In genomic region chr7:72879737-72880215, GRCh38 we compare ENCODE assay signal across 8 cellular contexts. TPM values are rescaled to one million over a fixed set of nuclear protein-coding genes. Genes with fewer than 3 reads are reported as not detected.
DNase-seq lines count a peak whose midpoint lies in the region; ATAC-seq and TF ChIP-seq lines count a peak whose summit lies in the region.
"Not testable (repeated sequence)": the region's sequence is repeated elsewhere in the genome, so short reads cannot be mapped to it uniquely, and the experiment has no call there.

No MANE protein-coding gene starts in this region.

- H3K9me3 ChIP-seq in H9 (ENCODE audit: control insufficient read depth, low read depth, low read length); heart right ventricle; neuron (ENCODE audit: low read length): not testable (repeated sequence)

- TF ChIP-seq CTCF in H9 (conservative IDR thresholded peaks at IDR 0.05); activated B cell treated with CpG ODN at 0.5 μM for 24 hours (IDR thresholded peaks at IDR 0.05); brain (conservative IDR thresholded peaks at IDR 0.05); heart right ventricle (IDR thresholded peaks at IDR 0.05): not testable (repeated sequence)

- not testable (repeated sequence) for H3K79me2 ChIP-seq in H9 (ENCODE audit: insufficient read depth, low read length)

- not testable (repeated sequence) for H2BK120ac ChIP-seq in H9 (ENCODE audit: low read depth, low read length, poor library complexity, severe bottlenecking)

- not testable (repeated sequence) for H2BK20ac ChIP-seq in H9 (ENCODE audit: low read depth, low read length, poor library complexity, severe bottlenecking)

- H3K14ac ChIP-seq in H9 (ENCODE audit: insufficient read depth, low read length) = not testable (repeated sequence)

- peak overlapping the region; percentile 69 for H3K4me2 ChIP-seq in H9 (ENCODE audit: insufficient read depth, insufficient read length, low read length)

- H2BK5ac ChIP-seq in H9 (ENCODE audit: insufficient read length, low read length) = not testable (repeated sequence)

- peak overlapping the region; percentile 97 to 98 for H3K4me3 Mint-ChIP-seq in H9
- peak overlapping the region; percentile 95 for H3K4me3 Mint-ChIP-seq in activated B cell treated with CpG ODN at 0.5 μM for 24 hours
- H3K4me3 Mint-ChIP-seq in brain = peak overlapping the region; percentile 95 to 99 (median 98)
- H3K4me3 Mint-ChIP-seq in stimulated activated naive B cell treated with anti-CD40 and anti-IgM and Interleukin-4, amounts not matched to agents 10 μg/mL and 1 μg/mL and 100 μg/mL, for 72 hours = peak overlapping the region; percentile 96 to 98

- H3K27me3 ChIP-seq in H9 (ENCODE audit: insufficient read depth, low read length); heart right ventricle; neuron (ENCODE audit: insufficient read depth, low read length): not testable (repeated sequence)

- no CpG with 5 or more reads among the region's 35 CpGs for WGBS in H9 (ENCODE audit: extremely low coverage, insufficient read length, low lambda C conversion rate)
- WGBS in heart right ventricle, 2 donors = 1% methylated on average over 12 to 35 of the region's 35 CpGs

- H4K5ac ChIP-seq in H9 (ENCODE audit: insufficient read length, low read depth, low read length) = not testable (repeated sequence)

- not testable (repeated sequence) for H3K56ac ChIP-seq in H9 (ENCODE audit: insufficient read length, low read depth, low read length)

- ATAC-seq in activated B cell treated with CpG ODN at 0.5 μM for 24 hours (ENCODE audit: low read depth) (peak; percentile 3), heart right ventricle (peak in 6 of 8 donors; percentile 39 to 59 (median 50))
- peak; percentile 19 to 22 for ATAC-seq in stimulated activated naive B cell treated with anti-CD40 and anti-IgM and Interleukin-4, amounts not matched to agents 10 μg/mL and 1 μg/mL and 100 μg/mL, for 72 hours (replicated peaks)

- POLR2A ChIA-PET in activated B cell treated with CpG ODN at 0.5 μM for 24 hours (lab: Charles Lee) = interaction anchor here (0.6 kb wide), 1 partner anchor 50 kb away, joined by 4 read pairs; no protein-coding TSS in a partner anchor

- H3K27ac Mint-ChIP-seq in H9 (peak overlapping the region; percentile 72 to 94 (median 86); a peak in 4 of 7 replicates), activated B cell treated with CpG ODN at 0.5 μM for 24 hours (peak overlapping the region; percentile 89), brain (peak overlapping the region; percentile 91 to 98 (median 97))
- H3K27ac Mint-ChIP-seq in stimulated activated naive B cell treated with anti-CD40 and anti-IgM and Interleukin-4, amounts not matched to agents 10 μg/mL and 1 μg/mL and 100 μg/mL, for 72 hours = peak overlapping the region; percentile 95

- H2AK5ac ChIP-seq in H9 (ENCODE audit: insufficient read length, low read length) = not testable (repeated sequence)

- H3K9ac ChIP-seq in H9 (ENCODE audit: extremely low read depth, insufficient read length, low read length) = peak overlapping the region; percentile 78

- H4K8ac ChIP-seq in H9 (replicated peaks; ENCODE audit: insufficient read length, low read depth, low read length) = not testable (repeated sequence)

- H3K36me3 Mint-ChIP-seq in H9 (ENCODE audit: insufficient read depth in 1 of 3, low read depth in 3 of 3) = peaks cover 17 to 20% (median 19%) of the 10 kb centered on the region in 3 experiments; a peak in 6 of 7 replicates
- peaks cover 15% of the 10 kb centered on the region for H3K36me3 Mint-ChIP-seq in activated B cell treated with CpG ODN at 0.5 μM for 24 hours (ENCODE audit: low read depth)
- H3K36me3 Mint-ChIP-seq in brain = peaks cover 27% of the 10 kb centered on the region
- peaks cover 5 to 10% of the 10 kb centered on the region in 2 donors for H3K36me3 Mint-ChIP-seq in stimulated activated naive B cell treated with anti-CD40 and anti-IgM and Interleukin-4, amounts not matched to agents 10 μg/mL and 1 μg/mL and 100 μg/mL, for 72 hours

- H3K9me3 Mint-ChIP-seq in H9; activated B cell treated with CpG ODN at 0.5 μM for 24 hours; brain; stimulated activated naive B cell treated with anti-CD40 and anti-IgM and Interleukin-4, amounts not matched to agents 10 μg/mL and 1 μg/mL and 100 μg/mL, for 72 hours: not testable (repeated sequence)

- not testable (repeated sequence) for H3K4me1 ChIP-seq in H9 (ENCODE audit: insufficient read depth, low read length); neuron (ENCODE audit: insufficient read depth, low read length)
- H3K4me1 ChIP-seq in heart right ventricle = peaks cover 0 to 18% (median 4%) of the 10 kb centered on the region in 9 donors

- not testable (repeated sequence) for H3K79me1 ChIP-seq in H9 (ENCODE audit: insufficient read depth, low read depth, low read length, poor library complexity, severe bottlenecking)

- H4K91ac ChIP-seq in H9 (ENCODE audit: insufficient read length, low read depth, low read length) = not testable (repeated sequence)

- not testable (repeated sequence) for H3K4me1 Mint-ChIP-seq in H9; stimulated activated naive B cell treated with anti-CD40 and anti-IgM and Interleukin-4, amounts not matched to agents 10 μg/mL and 1 μg/mL and 100 μg/mL, for 72 hours
- H3K4me1 Mint-ChIP-seq in activated B cell treated with CpG ODN at 0.5 μM for 24 hours (peaks cover 12% of the 10 kb centered on the region), brain (peaks cover 22% of the 10 kb centered on the region)

- not testable (repeated sequence) for H3K27ac ChIP-seq in H9 (ENCODE audit: insufficient read length, low read depth, low read length)
- H3K27ac ChIP-seq in heart right ventricle = peak overlapping the region; percentile 83 to 97 (median 94)

- H3K4me3 ChIP-seq in heart right ventricle (peak overlapping the region; percentile 63 to 91 (median 77)), neuron (ENCODE audit: low read length) (peak overlapping the region; percentile 58)

- not testable (repeated sequence) for H3K27me3 Mint-ChIP-seq in H9 (ENCODE audit: low read depth); activated B cell treated with CpG ODN at 0.5 μM for 24 hours; brain; stimulated activated naive B cell treated with anti-CD40 and anti-IgM and Interleukin-4, amounts not matched to agents 10 μg/mL and 1 μg/mL and 100 μg/mL, for 72 hours

- H3K23me2 ChIP-seq in H9 (ENCODE audit: insufficient read length, low read depth, low read length, poor library complexity, severe bottlenecking) = not testable (repeated sequence)

- not testable (repeated sequence) for H3K4ac ChIP-seq in H9 (ENCODE audit: low read depth, low read length)

- intact Hi-C loops in activated B cell treated with CpG ODN at 0.5 μM for 24 hours (cut with micrococcal nuclease); heart right ventricle (cut with DNase I): not testable (repeated sequence)

- H2BK15ac ChIP-seq in H9 (ENCODE audit: low read depth, low read length) = not testable (repeated sequence)

- peaks cover 0 to 23% (median 3%) of the 10 kb centered on the region in 9 donors for H3K36me3 ChIP-seq in heart right ventricle
- H3K36me3 ChIP-seq in neuron (ENCODE audit: insufficient read depth, low read length) = not testable (repeated sequence)

- H2AFZ ChIP-seq in H9 (ENCODE audit: low read length); neuron (ENCODE audit: low read depth, low read length): not testable (repeated sequence)

- H3K23ac ChIP-seq in H9 (ENCODE audit: insufficient read length, low read depth, low read length) = not testable (repeated sequence)

- H3K18ac ChIP-seq in H9 (ENCODE audit: insufficient read length, low read depth, low read length) = not testable (repeated sequence)

- not testable (repeated sequence) for H4K20me1 ChIP-seq in H9 (ENCODE audit: control insufficient read depth, insufficient read depth, insufficient read length)

- H2BK12ac ChIP-seq in H9 (ENCODE audit: insufficient read length, low read depth, low read length) = not testable (repeated sequence)

- CTCF ChIA-PET in activated B cell treated with CpG ODN at 0.5 μM for 24 hours (lab: Charles Lee) = not testable (repeated sequence)

- H3T11ph ChIP-seq in H9 (ENCODE audit: low read length) = not testable (repeated sequence)

- DNase-seq in COLO668 (lab: John Stamatoyannopoulos, UW; ENCODE audit: unreplicated experiment) (peak; percentile 40), H9 (peak; percentile 36), NCI-H2227 treated with DMSO at 0.1 percent for 48 hours (lab: John Stamatoyannopoulos, UW) (peak; percentile 19), activated B cell treated with CpG ODN at 0.5 μM for 24 hours (peak; percentile 34), heart right ventricle (peak; percentile 48 to 62)
- DNase-seq in stimulated activated naive B cell treated with anti-CD40 and anti-IgM and Interleukin-4, amounts not matched to agents 10 μg/mL and 1 μg/mL and 100 μg/mL, for 72 hours = peak; percentile 24

RNA-seq across cellular contexts. Expression of gene POM121, which starts 45.1 kb away (rescaled TPM):
- 79.0 and 80.2 TPM in 2 replicates for total RNA-seq in H9 (2021)
- total RNA-seq in activated B cell treated with CpG ODN at 0.5 μM for 24 hours = 42.6 and 46.7 TPM in 2 replicates
- 59.0 TPM for polyA plus RNA-seq in brain (ENCODE audit: insufficient read depth, low read depth, low replicate concordance)
- total RNA-seq in heart right ventricle = 10 to 100 TPM; 15.1 to 23.5 (median 18.3) TPM
- 10 to 100 TPM in 1 of 2 donors, 1 to 10 TPM in 1; 8.1 to 13.5 TPM for polyA plus RNA-seq in heart right ventricle

RNA-seq across cellular contexts. Expression of gene TYW1B, which starts 51.8 kb away (rescaled TPM):
- total RNA-seq in H9 (2021) = 5.1 and 5.5 TPM in 2 replicates
- total RNA-seq in activated B cell treated with CpG ODN at 0.5 μM for 24 hours = 7.2 and 8.6 TPM in 2 replicates
- 1.1 TPM for polyA plus RNA-seq in brain (ENCODE audit: insufficient read depth, low read depth, low replicate concordance)
- 1 to 10 TPM; 1.1 to 4.7 (median 1.9) TPM for total RNA-seq in heart right ventricle
- polyA plus RNA-seq in heart right ventricle = 1 to 10 TPM in 1 of 2 donors, under 1 TPM in 1; 0.90 to 1.5 TPM
